ENCODE assay signal across 23 cellular contexts in the genomic region with DNA sequence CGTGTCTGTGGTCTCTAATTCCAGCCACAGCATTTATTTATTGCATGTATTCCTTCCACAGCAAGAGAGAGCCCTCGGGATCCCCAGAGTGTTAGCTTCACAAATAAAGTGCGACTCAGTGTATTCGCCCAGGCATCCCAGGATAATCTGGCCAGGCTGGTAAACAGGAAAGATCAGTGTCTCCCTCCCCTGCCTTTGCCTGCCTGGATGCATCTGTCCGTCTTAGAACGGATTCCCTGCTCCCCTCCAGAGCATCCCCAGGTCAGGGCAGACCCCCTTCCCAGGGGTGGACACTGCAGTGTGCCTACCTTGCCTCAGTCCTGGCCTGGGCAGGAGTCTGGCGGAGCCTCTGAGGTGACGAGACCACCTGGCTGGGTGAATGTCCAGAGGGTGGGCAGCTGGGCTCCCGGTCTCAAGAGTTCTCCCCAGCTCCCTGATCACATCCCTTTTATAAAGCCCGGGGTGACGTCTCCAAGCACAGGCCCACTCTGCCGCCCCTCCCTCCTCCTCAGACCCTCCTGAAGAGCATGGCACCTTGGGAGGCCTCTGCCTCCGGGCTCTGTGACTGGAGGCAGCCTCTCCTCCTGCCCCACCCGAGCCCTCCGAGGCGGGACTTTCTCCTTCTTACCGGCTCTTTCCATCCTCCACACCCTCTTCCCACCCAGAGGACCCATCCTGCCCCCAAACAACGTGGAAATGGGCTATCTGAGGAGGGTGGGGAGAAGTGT. TPM values are rescaled to one million over a fixed set of nuclear protein-coding genes. Genes with fewer than 3 reads are reported as not detected.
A peak's percentile ranks its signal among the peaks of the same experiment; 100 is the strongest.
DNase-seq lines count a peak whose midpoint lies in the region; ATAC-seq, FAIRE-seq and TF ChIP-seq lines count a peak whose summit lies in the region.
"Had no signal": no experiment of that assay in that cellular context is flagged by ENCODE, and none has a peak within 500 bp of the region (broad histone marks: within the 10 kb centered on the region; RNA-seq: fewer than 3 reads in every experiment).

Gene KISS1 (minus strand): TSS at position 424 of the 728 bp plus-strand sequence. CDS start 3,615 bp downstream, outside the sequence.

- H3K27me3 ChIP-seq in right lobe of liver (no peaks in the 10 kb centered on the region), small intestine (ENCODE audit: control insufficient read depth in 2 of 2, insufficient read depth in 2 of 2, low read length in 2 of 2) (no peaks in the 10 kb centered on the region)
- no peaks in the 10 kb centered on the region for H3K27me3 ChIP-seq in CD8-positive, alpha-beta T cell (ENCODE audit: insufficient read depth, low read length)
- H3K27me3 ChIP-seq: right atrium auricular region had no signal

- no peaks in the 10 kb centered on the region for H3K9me3 Mint-ChIP-seq in HFFc6
- H3K9me3 Mint-ChIP-seq in WTC11 = peaks cover 6% of the 10 kb centered on the region; the same call in 1 of the 2 replicates
- H3K9me3 Mint-ChIP-seq in CD8-positive, alpha-beta T cell = no peaks in the 10 kb centered on the region
- H3K9me3 Mint-ChIP-seq in effector memory CD8-positive, alpha-beta T cell = no peaks in the 10 kb centered on the region
- H3K9me3 Mint-ChIP-seq: stimulated activated naive B cell treated with anti-CD40 and anti-IgM and Interleukin-4, amounts not matched to agents 10 μg/mL and 1 μg/mL and 100 μg/mL, for 72 hours had no signal

- peaks cover 0 to 7% (median 0%) of the 10 kb centered on the region in 4 donors for H3K4me1 ChIP-seq in right lobe of liver
- H3K4me1 ChIP-seq in small intestine (ENCODE audit: control insufficient read depth in 2 of 2, insufficient read depth in 1 of 2, low read depth in 1 of 2, low read length in 1 of 2) = no peaks in the 10 kb centered on the region
- peaks cover 8% of the 10 kb centered on the region for H3K4me1 ChIP-seq in CD8-positive, alpha-beta T cell (ENCODE audit: insufficient read depth, low read length)
- H3K4me1 ChIP-seq: tibial artery had no signal

- intact Hi-C loops in right lobe of liver (cut with DNase I) = no loop called here
- intact Hi-C loops in CD8-positive, alpha-beta T cell (cut with DNase I, micrococcal nuclease) = no loop called here

- ATAC-seq in WTC11 (peak; percentile 13), right lobe of liver (peak; percentile 45 to 52 (median 49))
- ATAC-seq in CD8-positive, alpha-beta T cell = no peak
- no peak for ATAC-seq in effector memory CD8-positive, alpha-beta T cell (replicated peaks)
- ATAC-seq: activated CD4-positive, alpha-beta T cell treated with anti-CD3 and anti-CD28 coated beads for 36 hours; left ventricle myocardium superior; stimulated activated naive B cell treated with anti-CD40 and anti-IgM and Interleukin-4, amounts not matched to agents 10 μg/mL and 1 μg/mL and 100 μg/mL, for 72 hours had no signal

- no peak for TF ChIP-seq POLR2A in right lobe of liver (IDR thresholded peaks at IDR 0.05)

- H3K4me3 ChIP-seq in right lobe of liver (no peak within 1 kb of the TSS), small intestine (ENCODE audit: low read depth in 1 of 2, low read length in 2 of 2) (no peak within 1 kb of the TSS)
- H3K4me3 ChIP-seq in CD8-positive, alpha-beta T cell (ENCODE audit: low read depth, low read length) = no peak within 1 kb of the TSS
- H3K4me3 ChIP-seq: right atrium auricular region, tibial artery had no signal

- H3K27ac Mint-ChIP-seq in HFFc6 (no peak within 1 kb of the TSS; the same call in 1 of the 2 replicates), WTC11 (no peak within 1 kb of the TSS)
- no peak within 1 kb of the TSS for H3K27ac Mint-ChIP-seq in CD8-positive, alpha-beta T cell
- H3K27ac Mint-ChIP-seq in effector memory CD8-positive, alpha-beta T cell = peak within 1 kb of the TSS in 1 of 2 donors; percentile 27
- H3K27ac Mint-ChIP-seq: activated CD4-positive, alpha-beta T cell treated with anti-CD3 and anti-CD28 coated beads for 36 hours; stimulated activated naive B cell treated with anti-CD40 and anti-IgM and Interleukin-4, amounts not matched to agents 10 μg/mL and 1 μg/mL and 100 μg/mL, for 72 hours had no signal

- H3K4me1 Mint-ChIP-seq in HFFc6 (ENCODE audit: low read depth) = peaks cover 60% of the 10 kb centered on the region
- H3K4me1 Mint-ChIP-seq in WTC11 = peaks cover 12% of the 10 kb centered on the region
- peaks cover 18% of the 10 kb centered on the region for H3K4me1 Mint-ChIP-seq in CD8-positive, alpha-beta T cell (ENCODE audit: low read depth)
- peaks cover 0 to 21% of the 10 kb centered on the region in 2 donors for H3K4me1 Mint-ChIP-seq in effector memory CD8-positive, alpha-beta T cell (ENCODE audit: low read depth in 2 of 2)

- H3K4me3 Mint-ChIP-seq in HFFc6 = no peak within 1 kb of the TSS
- H3K4me3 Mint-ChIP-seq in WTC11 = no peak within 1 kb of the TSS
- H3K4me3 Mint-ChIP-seq in CD8-positive, alpha-beta T cell = no peak within 1 kb of the TSS
- peak within 1 kb of the TSS in 1 of 2 donors; percentile 28 for H3K4me3 Mint-ChIP-seq in effector memory CD8-positive, alpha-beta T cell
- H3K4me3 Mint-ChIP-seq: activated CD4-positive, alpha-beta T cell treated with anti-CD3 and anti-CD28 coated beads for 36 hours; stimulated activated naive B cell treated with anti-CD40 and anti-IgM and Interleukin-4, amounts not matched to agents 10 μg/mL and 1 μg/mL and 100 μg/mL, for 72 hours had no signal

- CTCF ChIA-PET in WTC11 (lab: Charles Lee) = interaction anchor here (0.8 to 4.4 kb wide), 5 partner anchors 11 to 202 kb away, joined by 3 to 59 read pairs (median 7); partner anchors contain the start of gene GOLT1A
- CTCF ChIA-PET in CD8-positive, alpha-beta T cell (lab: Charles Lee) = interaction anchor here (1.3 kb wide), 1 partner anchor 10 kb away, joined by 4 read pairs; no protein-coding TSS in a partner anchor

- H3K36me3 Mint-ChIP-seq in HFFc6 (ENCODE audit: low read depth) (no peaks in the 10 kb centered on the region), WTC11 (no peaks in the 10 kb centered on the region)
- H3K36me3 Mint-ChIP-seq in CD8-positive, alpha-beta T cell = no peaks in the 10 kb centered on the region
- no peaks in the 10 kb centered on the region for H3K36me3 Mint-ChIP-seq in effector memory CD8-positive, alpha-beta T cell (ENCODE audit: insufficient read depth)
- H3K36me3 Mint-ChIP-seq: stimulated activated naive B cell treated with anti-CD40 and anti-IgM and Interleukin-4, amounts not matched to agents 10 μg/mL and 1 μg/mL and 100 μg/mL, for 72 hours had no signal

- H3K27ac ChIP-seq in right lobe of liver (no peak within 1 kb of the TSS), small intestine (ENCODE audit: low read depth in 1 of 2, low read length in 1 of 2) (no peak within 1 kb of the TSS)
- H3K27ac ChIP-seq in CD8-positive, alpha-beta T cell (ENCODE audit: low read depth, low read length) = no peak within 1 kb of the TSS
- H3K27ac ChIP-seq: right atrium auricular region, tibial artery had no signal

- H3K27me3 Mint-ChIP-seq in HFFc6 (ENCODE audit: insufficient read depth) (peaks cover 3% of the 10 kb centered on the region; the same call in 1 of the 2 replicates), WTC11 (ENCODE audit: low read depth) (peaks cover 24% of the 10 kb centered on the region)
- H3K27me3 Mint-ChIP-seq in CD8-positive, alpha-beta T cell (ENCODE audit: low read depth) = peaks cover 7% of the 10 kb centered on the region
- peaks cover 21 to 24% of the 10 kb centered on the region in 2 donors for H3K27me3 Mint-ChIP-seq in effector memory CD8-positive, alpha-beta T cell

- TF ChIP-seq CTCF in HFFc6 (IDR thresholded peaks at IDR 0.05) (no peak), WTC11 (IDR thresholded peaks at IDR 0.05) (no peak), right lobe of liver (IDR thresholded peaks at IDR 0.05) (no peak)
- TF ChIP-seq CTCF in CD8-positive, alpha-beta T cell (IDR thresholded peaks at IDR 0.05) = no peak

- H3K36me3 ChIP-seq in right lobe of liver (no peaks in the 10 kb centered on the region), small intestine (ENCODE audit: control insufficient read depth in 2 of 2, insufficient read depth in 2 of 2, low read length in 2 of 2) (no peaks in the 10 kb centered on the region)
- H3K36me3 ChIP-seq in CD8-positive, alpha-beta T cell (ENCODE audit: insufficient read depth, low read length) = no peaks in the 10 kb centered on the region
- H3K36me3 ChIP-seq: right atrium auricular region, tibial artery had no signal

- POLR2A ChIA-PET in WTC11 (lab: Charles Lee) = no interaction called here
- POLR2A ChIA-PET in CD8-positive, alpha-beta T cell (lab: Charles Lee) = no interaction called here

- FAIRE-seq in small intestine (lab: Jason Lieb, UNC) = no peak
- FAIRE-seq: RCC 7860 had no signal

- H3K9me3 ChIP-seq in right lobe of liver (no peaks in the 10 kb centered on the region), small intestine (ENCODE audit: control insufficient read depth, low read depth) (no peaks in the 10 kb centered on the region)
- H3K9me3 ChIP-seq in CD8-positive, alpha-beta T cell (ENCODE audit: low read length) = no peaks in the 10 kb centered on the region
- H3K9me3 ChIP-seq: right atrium auricular region, tibial artery had no signal

- WGBS in right lobe of liver (ENCODE audit: insufficient coverage, low coverage, low lambda C conversion rate, missing lambda C conversion rate) = 19% methylated on average over 7 of the region's 18 CpGs
- WGBS in small intestine, 3 donors = 53 to 60% (median 57%) methylated on average over 17 to 18 of the region's 18 CpGs

- DNase-seq in HFFc6 (peak; percentile 8), WTC11 (ENCODE audit: low spot score) (no peak), right lobe of liver (no peak), small intestine (no peak), HuH-7 (ENCODE audit: low spot score) (no peak)
- DNase-seq in CD8-positive, alpha-beta T cell = no peak
- DNase-seq in effector memory CD8-positive, alpha-beta T cell = no peak
- DNase-seq: activated CD4-positive, alpha-beta T cell treated with anti-CD3 and anti-CD28 coated beads for 36 hours; activated effector memory CD4-positive, alpha-beta T cell treated with anti-CD3 and anti-CD28 coated beads, Interleukin-2, amount 50 U/mL, for 16 hours; AML-193; Calu3; caudate nucleus; left ventricle myocardium superior; NCI-H146; nucleus accumbens; stimulated activated naive B cell treated with anti-CD40 and anti-IgM and Interleukin-4, amounts not matched to agents 10 μg/mL and 1 μg/mL and 100 μg/mL, for 72 hours had no signal

RNA-seq across cellular contexts. Expression of gene KISS1, which starts in this region (rescaled TPM):
- total RNA-seq in HFFc6 (2021; fragmentation: NEBNext Ultra II Directional; extraction: Animal tissue kit (Norgen Biotek cat#: 25700)) = 1 to 10 TPM; 2.6 to 4.3 (median 3.6) TPM
- total RNA-seq in WTC11 (2021) (0.35 to 1.2 TPM (median 0.66 TPM) in 3 replicates), right lobe of liver (1 to 10 TPM in 1 of 6 experiments, under 1 TPM in 2, not detected in 3; 0.51 to 1.1 (median 0.72) TPM)
- 10 to 100 TPM in 2 of 3 donors, 1 to 10 TPM in 1; 4.0 to 22.7 (median 17.4) TPM for polyA plus RNA-seq in small intestine
- not detected for total RNA-seq in CD8-positive, alpha-beta T cell
- total RNA-seq: activated CD4-positive, alpha-beta T cell treated with anti-CD3 and anti-CD28 coated beads for 36 hours; Calu3; glomerular endothelial cell; HT1080; left ventricle myocardium superior; LHCN-M2; mucosa of gallbladder; right atrium auricular region had no signal

Comparison
In these comparisons a context has a peak if more than half of its experiments do, and no peak if none do; other contexts are left out.
1. ATAC-seq: peak in WTC11 (single experiment) and right lobe of liver (4 of 4); none in CD8-positive, alpha-beta T cell (single experiment) and effector memory CD8-positive, alpha-beta T cell (single experiment).